ENCODE assay signal across 1 cellular context in genomic region chr15:22895465-22896190, GRCh38.
TF ChIP-seq lines count a peak whose summit lies in the region.

No MANE protein-coding gene starts in this region.

TF ChIP-seq in HepG2, 621 proteins besides CTCF, POLR2A, EP300 and RAD21 (continued from another document):
- TF ChIP-seq GMEB1 (CRISPR knock-in tag; IDR thresholded peaks at IDR 0.05; ENCODE audit: borderline replicate concordance): no peak
- no peak for TF ChIP-seq TAF15 (IDR thresholded peaks at IDR 0.05; ENCODE audit: low read depth, low read length, poor library complexity, severe bottlenecking)
- TF ChIP-seq ZC3H13 (CRISPR knock-in tag; IDR thresholded peaks at IDR 0.05): no peak
- TF ChIP-seq ZFP90 (CRISPR knock-in tag; IDR thresholded peaks at IDR 0.05; ENCODE audit: borderline replicate concordance): no peak
- no peak for TF ChIP-seq ZNF75D (CRISPR knock-in tag; IDR thresholded peaks at IDR 0.05; ENCODE audit: borderline replicate concordance)
